14 cellular contexts compared by ENCODE assay signal in the genomic region with DNA sequence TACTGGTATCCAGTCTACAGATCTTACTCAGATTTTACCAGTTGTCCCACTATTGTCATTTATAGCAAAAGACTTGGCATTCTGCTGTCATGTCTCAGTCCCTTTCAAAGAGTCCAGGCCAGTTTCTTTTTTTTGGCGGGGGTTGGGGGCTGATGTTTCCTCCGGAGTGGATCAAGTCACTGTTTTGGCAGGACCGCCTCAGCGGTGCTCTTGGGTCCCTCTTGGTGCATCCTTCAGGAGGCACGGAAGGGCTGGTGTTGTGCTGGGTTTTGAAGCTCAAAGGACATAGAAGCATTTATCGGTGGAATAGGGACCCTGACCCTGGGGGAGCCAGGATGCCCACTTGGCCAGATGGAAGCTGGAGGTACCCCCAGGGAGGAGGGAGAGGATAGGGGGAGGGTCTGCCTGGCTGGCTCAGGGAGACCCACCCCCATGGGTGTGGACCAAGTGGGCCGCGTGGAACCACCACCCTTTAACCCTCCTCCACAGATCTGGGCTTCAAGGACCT. TPM values are rescaled to one million over a fixed set of nuclear protein-coding genes. Genes with fewer than 3 reads are reported as not detected.
DNase-seq lines count a peak whose midpoint lies in the region; ATAC-seq and TF ChIP-seq lines count a peak whose summit lies in the region.
"Had no signal": no experiment of that assay in that cellular context is flagged by ENCODE, and none has a peak within 500 bp of the region (broad histone marks: within the 10 kb centered on the region; RNA-seq: fewer than 3 reads in every experiment).

No MANE protein-coding gene starts in this region.

- ATAC-seq in right lobe of liver (no peak), GM18873 (IDR thresholded peaks at IDR 0.05; ENCODE audit: low FRiP score, unreplicated experiment) (no peak)

- no peaks in the 10 kb centered on the region for H3K9me3 ChIP-seq in SU-DHL-6 (ENCODE audit: insufficient read depth, low read length)
- no peaks in the 10 kb centered on the region for H3K9me3 ChIP-seq in right lobe of liver

- H3K9me2 ChIP-seq in SU-DHL-6 (replicated peaks; ENCODE audit: insufficient read depth, low read length) = no peaks in the 10 kb centered on the region

- H3K27me3 ChIP-seq in SU-DHL-6 (ENCODE audit: low read length) (no peaks in the 10 kb centered on the region), right lobe of liver (no peaks in the 10 kb centered on the region)

- in situ Hi-C loops in ACHN (cut with HindIII; ENCODE audit: low pct_ligation_motif_present, low pct_unique_long_range_greater_than_20kb, low sequenced_read_pairs) = no loop called here

- H2AFZ ChIP-seq in SU-DHL-6 (ENCODE audit: low read depth, low read length, severe bottlenecking) = peak overlapping the region; percentile 47
- H2AFZ ChIP-seq: GM23248 had no signal

- DNase-seq in GM10248 (ENCODE audit: extremely low spot score) (peak; percentile 9), right lobe of liver (no peak), ACHN (no peak), ecto neural progenitor cell (ENCODE audit: low spot score) (no peak)
- DNase-seq: AML-193; CD4-positive, CD25-positive, alpha-beta regulatory T cell; DMS79; GM23248; MM.1S; NCI-H1092 treated with DMSO at 0.1 percent for 48 hours; NCI-H82 had no signal

- H3K27ac ChIP-seq in 22Rv1 (peak overlapping the region; percentile 82), SU-DHL-6 (ENCODE audit: low read depth, low read length) (peak overlapping the region; percentile 33; the same call in 1 of the 2 replicates), right lobe of liver (peak overlapping the region in 2 of 3 donors; percentile 40 to 51)
- H3K27ac ChIP-seq: GM23248 had no signal

- 80% methylated on average over 5 of the region's 8 CpGs for WGBS in right lobe of liver (ENCODE audit: insufficient coverage, low coverage, low lambda C conversion rate, missing lambda C conversion rate)

- H3K79me2 ChIP-seq in SU-DHL-6 (ENCODE audit: insufficient read depth, low read length) = no peaks in the 10 kb centered on the region

- no peak for TF ChIP-seq CTCF in 22Rv1 (IDR thresholded peaks at IDR 0.05)
- no peak for TF ChIP-seq CTCF in GM10248 (IDR thresholded peaks at IDR 0.05; ENCODE audit: control extremely low read depth, extremely low read depth, low read depth, missing control alignments)
- no peak for TF ChIP-seq CTCF in SU-DHL-6 (IDR thresholded peaks at IDR 0.05; ENCODE audit: insufficient read depth, low read length, poor library complexity, severe bottlenecking)
- TF ChIP-seq CTCF in right lobe of liver (IDR thresholded peaks at IDR 0.05) = no peak

- POLR2A ChIA-PET in GM10248 (lab: Yijun Ruan, JAX) = no interaction called here

- intact Hi-C loops in right lobe of liver (cut with DNase I) = no loop called here

- peak overlapping the region; percentile 36 for H3K4me2 ChIP-seq in SU-DHL-6 (ENCODE audit: low read depth, low read length, poor library complexity, severe bottlenecking)

- peak overlapping the region; percentile 20; the same call in 1 of the 2 replicates for H3K9ac ChIP-seq in SU-DHL-6 (ENCODE audit: low read length)
- H3K9ac ChIP-seq: GM23248 had no signal

- TF ChIP-seq POLR2A in right lobe of liver (IDR thresholded peaks at IDR 0.05) = no peak

- H3K4me3 ChIP-seq in SU-DHL-6 (ENCODE audit: insufficient read depth, low read length, poor library complexity, severe bottlenecking) (no peak overlapping the region), right lobe of liver (no peak overlapping the region)
- H3K4me3 ChIP-seq: GM23248 had no signal

- CTCF ChIA-PET in GM10248 (lab: Yijun Ruan, JAX) = interaction anchor here (1.3 kb wide), 1 partner anchor 37 kb away, joined by 3 read pairs; no protein-coding TSS in a partner anchor

- H3F3A ChIP-seq in SU-DHL-6 (ENCODE audit: insufficient read depth) = no peaks in the 10 kb centered on the region

- peaks cover 0 to 40% (median 12%) of the 10 kb centered on the region in 4 donors for H3K4me1 ChIP-seq in right lobe of liver

- H3K36me3 ChIP-seq in SU-DHL-6 (ENCODE audit: low read length) (no peaks in the 10 kb centered on the region), right lobe of liver (peaks cover 0 to 32% (median 12%) of the 10 kb centered on the region in 4 donors)

- no peaks in the 10 kb centered on the region for H4K20me1 ChIP-seq in SU-DHL-6 (ENCODE audit: low read depth, low read length)

RNA-seq across cellular contexts. Expression of gene RBCK1, which starts 10.8 kb away (rescaled TPM):
- total RNA-seq in right lobe of liver = 100 to 1,000 TPM in 2 of 6 experiments, 10 to 100 TPM in 4; 63.1 to 113 (median 85.6) TPM

RNA-seq across cellular contexts. Expression of gene TRIB3, which starts 38.4 kb away (rescaled TPM):
- 100 to 1,000 TPM in 2 of 6 experiments, 10 to 100 TPM in 4; 15.1 to 139 (median 34.1) TPM for total RNA-seq in right lobe of liver

RNA-seq across cellular contexts. Expression of gene TBC1D20, which starts 43.4 kb away (rescaled TPM):
- 10 to 100 TPM; 10.8 to 21.4 (median 13.9) TPM for total RNA-seq in right lobe of liver
